ENCODE assay signal across 23 cellular contexts in genomic region chr22:36284171-36284571, GRCh38. TPM values are rescaled to one million over a fixed set of nuclear protein-coding genes. Genes with fewer than 3 reads are reported as not detected.
DNase-seq lines count a peak whose midpoint lies in the region; ATAC-seq and TF ChIP-seq lines count a peak whose summit lies in the region.
"Had no signal": no experiment of that assay in that cellular context is flagged by ENCODE, and none has a peak within 500 bp of the region (broad histone marks: within the 10 kb centered on the region; RNA-seq: fewer than 3 reads in every experiment).

No MANE protein-coding gene starts in this region.

- peaks cover 48% of the 10 kb centered on the region for H3K79me2 ChIP-seq in osteoblast (ENCODE audit: insufficient read depth, low read length)

- TF ChIP-seq CTCF in AG04450 (IDR thresholded peaks at IDR 0.05; ENCODE audit: low read depth, low read length) = no peak
- no peak for TF ChIP-seq CTCF in Calu3 (IDR thresholded peaks at IDR 0.05; ENCODE audit: unreplicated experiment)
- no peak for TF ChIP-seq CTCF in osteoblast (IDR thresholded peaks at IDR 0.05; ENCODE audit: extremely low read depth, low read depth, low read length)

- CTCF ChIA-PET in AG04450 (lab: Charles Lee) = interaction anchor here (1.3 to 3.3 kb wide), 2 partner anchors 89 to 202 kb away, joined by 3 to 14 read pairs; no protein-coding TSS in a partner anchor
- CTCF ChIA-PET in Calu3 (lab: Charles Lee) = no interaction called here

- peaks cover 92% of the 10 kb centered on the region for H3K36me3 Mint-ChIP-seq in Calu3 (ENCODE audit: insufficient read depth, unreplicated experiment)
- peaks cover 38% of the 10 kb centered on the region for H3K36me3 Mint-ChIP-seq in activated naive CD8-positive, alpha-beta T cell treated with anti-CD3 and anti-CD28 coated beads, Interleukin-2, amount 10 ng/mL, durations not matched to agents 7 days and 5 days
- peaks cover 83% of the 10 kb centered on the region for H3K36me3 Mint-ChIP-seq in stimulated activated memory B cell treated with anti-CD40 and anti-IgM and Interleukin-4, amounts not matched to agents 10 μg/mL and 1 μg/mL and 100 μg/mL, for 72 hours

- no TSS peak for BruUV-seq in Calu3 (replicated peaks; lab: Mats Ljungman, UMichigan)

- H4K20me1 ChIP-seq in osteoblast (ENCODE audit: insufficient read depth, low read length) = peaks cover 70% of the 10 kb centered on the region

- H3K27me3 ChIP-seq in AG04450 (ENCODE audit: control insufficient read depth, insufficient read depth, low read length) = no peaks in the 10 kb centered on the region
- H3K27me3 ChIP-seq in osteoblast (ENCODE audit: insufficient read depth, low read length) = no peaks in the 10 kb centered on the region
- H3K27me3 ChIP-seq: adrenal gland, breast epithelium had no signal

- peaks cover 94% of the 10 kb centered on the region for H3K36me3 ChIP-seq in osteoblast (ENCODE audit: insufficient read depth, low read length)

- no peak overlapping the region for H3K4me3 ChIP-seq in AG04450 (ENCODE audit: low read depth, low read length)
- H3K4me3 ChIP-seq in osteoblast (ENCODE audit: insufficient read depth, low read length) = no peak overlapping the region
- H3K4me3 ChIP-seq: adrenal gland, breast epithelium, coronary artery had no signal

- no peak overlapping the region for H2AFZ ChIP-seq in osteoblast (ENCODE audit: low read length)

- intact Hi-C loops in Calu3 (cut with micrococcal nuclease; ENCODE audit: unreplicated experiment) = no loop called here

- H3K9me3 Mint-ChIP-seq in Calu3 (ENCODE audit: low read depth, unreplicated experiment) = no peaks in the 10 kb centered on the region
- no peaks in the 10 kb centered on the region for H3K9me3 Mint-ChIP-seq in activated naive CD8-positive, alpha-beta T cell treated with anti-CD3 and anti-CD28 coated beads, Interleukin-2, amount 10 ng/mL, durations not matched to agents 7 days and 5 days
- H3K9me3 Mint-ChIP-seq in stimulated activated memory B cell treated with anti-CD40 and anti-IgM and Interleukin-4, amounts not matched to agents 10 μg/mL and 1 μg/mL and 100 μg/mL, for 72 hours = no peaks in the 10 kb centered on the region
- H3K9me3 Mint-ChIP-seq: activated T-helper 2 cell treated with anti-CD3 and anti-CD28 coated beads, Interferon-gamma antibody, Interleukin-2, Interleukin-4, amounts not matched to agents 10 μg/mL and 5 μg/mL and 100 μg/mL, durations not matched to agents 14 hours and 24 hours and 36 hours; CD4-positive, alpha-beta T cell; H9 had no signal

- H3K4me2 ChIP-seq in osteoblast (ENCODE audit: insufficient read depth, low read length) = no peak overlapping the region

- H3K4me1 ChIP-seq in osteoblast (ENCODE audit: insufficient read depth, low read length) = no peaks in the 10 kb centered on the region
- H3K4me1 ChIP-seq: breast epithelium had no signal

- peaks cover 5% of the 10 kb centered on the region for H3K4me1 Mint-ChIP-seq in Calu3 (ENCODE audit: low read depth, unreplicated experiment)
- peaks cover 12% of the 10 kb centered on the region for H3K4me1 Mint-ChIP-seq in activated naive CD8-positive, alpha-beta T cell treated with anti-CD3 and anti-CD28 coated beads, Interleukin-2, amount 10 ng/mL, durations not matched to agents 7 days and 5 days
- peaks cover 5% of the 10 kb centered on the region for H3K4me1 Mint-ChIP-seq in stimulated activated memory B cell treated with anti-CD40 and anti-IgM and Interleukin-4, amounts not matched to agents 10 μg/mL and 1 μg/mL and 100 μg/mL, for 72 hours

- peak overlapping the region; percentile 21 for H3K27ac Mint-ChIP-seq in Calu3 (ENCODE audit: unreplicated experiment)
- peak overlapping the region; percentile 3 for H3K27ac Mint-ChIP-seq in activated naive CD8-positive, alpha-beta T cell treated with anti-CD3 and anti-CD28 coated beads, Interleukin-2, amount 10 ng/mL, durations not matched to agents 7 days and 5 days
- no peak overlapping the region for H3K27ac Mint-ChIP-seq in stimulated activated memory B cell treated with anti-CD40 and anti-IgM and Interleukin-4, amounts not matched to agents 10 μg/mL and 1 μg/mL and 100 μg/mL, for 72 hours
- H3K27ac Mint-ChIP-seq: activated T-helper 2 cell treated with anti-CD3 and anti-CD28 coated beads, Interferon-gamma antibody, Interleukin-2, Interleukin-4, amounts not matched to agents 10 μg/mL and 5 μg/mL and 100 μg/mL, durations not matched to agents 14 hours and 24 hours and 36 hours had no signal

- DNase-seq in AG04450 (ENCODE audit: low read depth, low spot score) (no peak), Calu3 (no peak), osteoblast (ENCODE audit: insufficient read length, low spot score, missing footprints) (peak; percentile 36), NCI-H1417 treated with DMSO at 0.1 percent for 48 hours (lab: John Stamatoyannopoulos, UW) (no peak)
- DNase-seq in activated naive CD8-positive, alpha-beta T cell treated with anti-CD3 and anti-CD28 coated beads, Interleukin-2, amount 10 ng/mL, durations not matched to agents 7 days and 5 days = no peak
- DNase-seq: CD4-positive, alpha-beta T cell; DMS153; H9; kidney; MV-4-11; NCI-H1694 treated with DMSO at 0.1 percent for 48 hours; NCI-H2171 treated with DMSO at 0.1 percent for 48 hours; NCI-H69; nucleus accumbens; RPMI8226; stimulated activated CD4-positive, alpha-beta T cell treated with anti-CD3 and anti-CD28 coated beads, Interleukin-12 subunit alpha, Interleukin-12 subunit beta, amount 100 ng/mL, for 4 hours; stimulated activated CD4-positive, alpha-beta T cell treated with anti-CD3 and anti-CD28 coated beads, Interleukin-4, amount 100 ng/mL, for 4 hours had no signal

- H3K4me3 Mint-ChIP-seq in Calu3 (ENCODE audit: low read depth, unreplicated experiment) = no peak overlapping the region
- no peak overlapping the region for H3K4me3 Mint-ChIP-seq in activated naive CD8-positive, alpha-beta T cell treated with anti-CD3 and anti-CD28 coated beads, Interleukin-2, amount 10 ng/mL, durations not matched to agents 7 days and 5 days
- H3K4me3 Mint-ChIP-seq in stimulated activated memory B cell treated with anti-CD40 and anti-IgM and Interleukin-4, amounts not matched to agents 10 μg/mL and 1 μg/mL and 100 μg/mL, for 72 hours = no peak overlapping the region
- H3K4me3 Mint-ChIP-seq: CD4-positive, alpha-beta T cell; H9 had no signal

- H3K27me3 Mint-ChIP-seq in Calu3 (ENCODE audit: unreplicated experiment) = no peaks in the 10 kb centered on the region
- H3K27me3 Mint-ChIP-seq in activated naive CD8-positive, alpha-beta T cell treated with anti-CD3 and anti-CD28 coated beads, Interleukin-2, amount 10 ng/mL, durations not matched to agents 7 days and 5 days = no peaks in the 10 kb centered on the region
- no peaks in the 10 kb centered on the region for H3K27me3 Mint-ChIP-seq in stimulated activated memory B cell treated with anti-CD40 and anti-IgM and Interleukin-4, amounts not matched to agents 10 μg/mL and 1 μg/mL and 100 μg/mL, for 72 hours
- H3K27me3 Mint-ChIP-seq: CD4-positive, alpha-beta T cell had no signal

- POLR2A ChIA-PET in AG04450 (lab: Yijun Ruan, JAX) = interaction anchor here (0.6 kb wide), 1 partner anchor 122 kb away, joined by 3 read pairs; no protein-coding TSS in a partner anchor
- POLR2A ChIA-PET in activated naive CD8-positive, alpha-beta T cell treated with anti-CD3 and anti-CD28 coated beads, Interleukin-2, amount 10 ng/mL, durations not matched to agents 7 days and 5 days (lab: Charles Lee) = no interaction called here

- H3K27ac ChIP-seq in AG04450 (ENCODE audit: low read depth, low read length) = peak overlapping the region; percentile 21
- no peak overlapping the region for H3K27ac ChIP-seq in osteoblast (ENCODE audit: low read depth, low read length)

- H3K9me3 ChIP-seq in AG04450 (ENCODE audit: control insufficient read depth, insufficient read depth, low read length) = no peaks in the 10 kb centered on the region; the same call in 1 of the 2 replicates
- H3K9me3 ChIP-seq in osteoblast (ENCODE audit: low read depth, low read length) = no peaks in the 10 kb centered on the region
- H3K9me3 ChIP-seq: adrenal gland, breast epithelium had no signal

- no peak for ATAC-seq in activated naive CD8-positive, alpha-beta T cell treated with anti-CD3 and anti-CD28 coated beads, Interleukin-2, amount 10 ng/mL, durations not matched to agents 7 days and 5 days (ENCODE audit: low read depth)
- no peak for ATAC-seq in HG03457 (IDR thresholded peaks at IDR 0.05; ENCODE audit: unreplicated experiment)
- ATAC-seq in stimulated activated memory B cell treated with anti-CD40 and anti-IgM and Interleukin-4, amounts not matched to agents 10 μg/mL and 1 μg/mL and 100 μg/mL, for 72 hours = no peak

RNA-seq across cellular contexts. Expression of gene APOL1, which starts 31.2 kb away (rescaled TPM):
- polyA plus RNA-seq in AG04450 (2011; rRNA removed) = 3.8 and 4.8 TPM in 2 replicates
- polyA minus RNA-seq in AG04450 (2011; rRNA and poly(A)+ RNA removed) = 2.8 and 3.4 TPM in 2 replicates
- total RNA-seq in Calu3 (2022) = 313 and 501 TPM in 2 replicates
- 10 to 100 TPM; 38.4 to 40.9 TPM for total RNA-seq in activated naive CD8-positive, alpha-beta T cell treated with anti-CD3 and anti-CD28 coated beads, Interleukin-2, amount 10 ng/mL, durations not matched to agents 7 days and 5 days
- 34.8 and 38.7 TPM in 2 replicates for total RNA-seq in osteoblast
- total RNA-seq: H9 had no signal

RNA-seq across cellular contexts. Expression of gene APOL2, which starts 44.8 kb away (rescaled TPM):
- 18.8 and 19.7 TPM in 2 replicates for polyA plus RNA-seq in AG04450 (2011; rRNA removed)
- 44.0 and 53.1 TPM in 2 replicates for polyA minus RNA-seq in AG04450 (2011; rRNA and poly(A)+ RNA removed)
- 90.1 and 154 TPM in 2 replicates for total RNA-seq in Calu3 (2022)
- total RNA-seq in activated naive CD8-positive, alpha-beta T cell treated with anti-CD3 and anti-CD28 coated beads, Interleukin-2, amount 10 ng/mL, durations not matched to agents 7 days and 5 days = 10 to 100 TPM; 77.8 to 85.0 TPM
- total RNA-seq in osteoblast = 50.7 and 56.1 TPM in 2 replicates
